Comparison of ENCODE assay signal across 8 cellular contexts in the genomic region with DNA sequence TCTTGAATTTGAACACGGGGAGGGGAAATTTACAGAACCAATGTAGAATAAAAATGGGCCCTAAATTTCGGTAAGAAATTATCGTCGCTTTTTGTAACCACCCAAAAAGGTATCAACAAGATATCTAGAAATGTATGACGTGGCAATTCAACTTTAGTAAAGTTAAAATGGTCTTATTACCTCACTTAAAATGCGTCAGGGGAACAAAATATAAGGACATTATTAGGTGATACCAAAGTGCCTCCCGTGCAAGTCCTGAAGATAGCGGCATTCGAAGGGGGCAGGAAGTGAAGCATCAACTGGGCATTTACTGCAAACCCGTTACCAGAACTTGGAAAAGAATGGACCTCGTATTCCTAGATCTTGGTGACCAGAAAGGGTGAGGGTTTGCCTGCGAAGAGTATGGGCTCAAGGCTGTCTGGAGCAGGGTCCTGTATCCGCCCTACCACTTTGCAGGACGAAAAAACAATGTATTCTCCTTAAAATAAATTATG. TPM values are rescaled to one million over a fixed set of nuclear protein-coding genes. Genes with fewer than 3 reads are reported as not detected.
DNase-seq lines count a peak whose midpoint lies in the region; ATAC-seq and TF ChIP-seq lines count a peak whose summit lies in the region.

No MANE protein-coding gene starts in this region.

- no peaks in the 10 kb centered on the region for H3K9me3 Mint-ChIP-seq in IgD-negative memory B cell

- ATAC-seq in HG03565 (IDR thresholded peaks at IDR 0.05; ENCODE audit: unreplicated experiment): no peak
- no peak for ATAC-seq in GM21786 (IDR thresholded peaks at IDR 0.05; ENCODE audit: unreplicated experiment)
- ATAC-seq in HG02840 (IDR thresholded peaks at IDR 0.05; ENCODE audit: low FRiP score, unreplicated experiment): no peak

- peaks cover 19 to 30% (median 22%) of the 10 kb centered on the region in 3 donors for H3K4me1 Mint-ChIP-seq in IgD-negative memory B cell

- no peaks in the 10 kb centered on the region for H3K4me1 ChIP-seq in BE2C
- peaks cover 15% of the 10 kb centered on the region for H3K4me1 ChIP-seq in mammary epithelial cell (ENCODE audit: insufficient read depth, low read length)
- H3K4me1 ChIP-seq in muscle layer of colon (ENCODE audit: insufficient read depth, low read length): peaks cover 14% of the 10 kb centered on the region

- peak overlapping the region; percentile 82 to 97 (median 92) for H3K4me3 Mint-ChIP-seq in IgD-negative memory B cell

- intact Hi-C loops in mammary epithelial cell (cut with micrococcal nuclease): loop anchor here (2.0 to 10.0 kb wide), 4 partner anchors 59 to 581 kb away; a partner anchor contains a TSS

- H2AFZ ChIP-seq in mammary epithelial cell (ENCODE audit: low read depth, low read length): peak overlapping the region; percentile 94

- peak overlapping the region; percentile 80 for H3K4me3 ChIP-seq in BE2C (ENCODE audit: low read depth, low read length)
- peak overlapping the region; percentile 67 to 90 (median 72) for H3K4me3 ChIP-seq in mammary epithelial cell (replicated peaks in 1 of 3; ENCODE audit: insufficient read depth in 1 of 3, low read depth in 2 of 3, low read length in 3 of 3)
- H3K4me3 ChIP-seq in muscle layer of colon (ENCODE audit: low read depth in 1 of 2, low read length in 2 of 2): peak overlapping the region; percentile 41 to 65

- H3K36me3 ChIP-seq in BE2C (no peaks in the 10 kb centered on the region), mammary epithelial cell (ENCODE audit: insufficient read depth, low read length) (peaks cover under 1% of the 10 kb centered on the region), muscle layer of colon (ENCODE audit: insufficient read depth, low read length) (no peaks in the 10 kb centered on the region)

- dilution Hi-C loops in mammary epithelial cell (cut with HindIII; ENCODE audit: low sequenced_read_pairs): no loop called here

- peaks cover 10% of the 10 kb centered on the region for H3K79me2 ChIP-seq in mammary epithelial cell (ENCODE audit: insufficient read depth, low read length)

- H3K27me3 ChIP-seq in BE2C (no peaks in the 10 kb centered on the region), mammary epithelial cell (ENCODE audit: insufficient read depth, low read length) (no peaks in the 10 kb centered on the region), muscle layer of colon (ENCODE audit: control insufficient read depth in 1 of 2, insufficient read depth in 2 of 2, low read length in 2 of 2) (peaks cover 0 to 5% of the 10 kb centered on the region in 2 donors)

- DNase-seq in BE2C: no peak
- peak; percentile 7 for DNase-seq in mammary epithelial cell
- DNase-seq in DMS53 treated with DMSO at 0.1 percent for 48 hours (lab: John Stamatoyannopoulos, UW; ENCODE audit: unreplicated experiment): no peak

- H4K20me1 ChIP-seq in mammary epithelial cell (ENCODE audit: insufficient read depth, low read length): no peaks in the 10 kb centered on the region

- H3K36me3 Mint-ChIP-seq in IgD-negative memory B cell: peaks cover 2% of the 10 kb centered on the region

- no peak for TF ChIP-seq CTCF in BE2C (IDR thresholded peaks at IDR 0.05; ENCODE audit: low read depth, low read length)
- no peak for TF ChIP-seq CTCF in mammary epithelial cell (conservative IDR thresholded peaks at IDR 0.05 in 1 of 2, IDR thresholded peaks at IDR 0.05 in 1 of 2; ENCODE audit: extremely low read depth in 1 of 2, insufficient read depth in 1 of 2, low read depth in 1 of 2, low read length in 2 of 2)

- peak overlapping the region; percentile 95 for H3K4me2 ChIP-seq in mammary epithelial cell (ENCODE audit: insufficient read depth, low read depth, low read length)

- BruUV-seq in mammary epithelial cell (replicated peaks; lab: Mats Ljungman, UMichigan): TSS peak; percentile 29

- H3K9me3 ChIP-seq in BE2C (no peaks in the 10 kb centered on the region), mammary epithelial cell (replicated peaks; ENCODE audit: insufficient read depth, low read length) (no peaks in the 10 kb centered on the region), muscle layer of colon (ENCODE audit: low read length) (no peaks in the 10 kb centered on the region)

- H3K27ac ChIP-seq in mammary epithelial cell (ENCODE audit: insufficient read depth, low read depth, low read length) (peak overlapping the region; percentile 31), muscle layer of colon (ENCODE audit: low read depth, low read length) (no peak overlapping the region)

- H3K27ac Mint-ChIP-seq in IgD-negative memory B cell: peak overlapping the region; percentile 90 to 98 (median 94)

- H3K9ac ChIP-seq in mammary epithelial cell (ENCODE audit: insufficient read depth, low read length) (peak overlapping the region; percentile 59), muscle layer of colon (ENCODE audit: low read length) (peak overlapping the region; percentile 5)

- in situ Hi-C loops in mammary epithelial cell (cut with MboI; ENCODE audit: low sequenced_read_pairs in 2 of 2): no loop called here

- CTCF ChIA-PET in mammary epithelial cell (lab: Charles Lee; ENCODE audit: low non-redundant PET): no interaction called here

- H3K27me3 Mint-ChIP-seq in IgD-negative memory B cell: no peaks in the 10 kb centered on the region

- 47% methylated on average over 12 of the region's 14 CpGs for WGBS in mammary epithelial cell (ENCODE audit: low coverage, missing lambda C conversion rate)

RNA-seq across cellular contexts. Expression of a gene that starts 1.0 kb away (rescaled TPM):
- 25.1 TPM for polyA plus RNA-seq in BE2C (2012; ENCODE audit: insufficient read depth, insufficient read length, low read depth)
- polyA plus RNA-seq in IgD-negative memory B cell: 80.7 TPM
- total RNA-seq in mammary epithelial cell: 10 to 100 TPM; 15.8 to 21.6 TPM
- polyA plus RNA-seq in mammary epithelial cell: 8.5 TPM
- not detected for polyA minus RNA-seq in mammary epithelial cell
